9 cellular contexts compared by ENCODE assay signal in genomic region chr6:2862712-2863174, GRCh38. TPM values are rescaled to one million over a fixed set of nuclear protein-coding genes. Genes with fewer than 3 reads are reported as not detected.
DNase-seq lines count a peak whose midpoint lies in the region; ATAC-seq lines count a peak whose summit lies in the region.
"Had no signal": no experiment of that assay in that cellular context is flagged by ENCODE, and none has a peak within 500 bp of the region (broad histone marks: within the 10 kb centered on the region; RNA-seq: fewer than 3 reads in every experiment).

No MANE protein-coding gene starts in this region.

- peak; percentile 54 for ATAC-seq in activated CD4-positive, alpha-beta T cell treated with anti-CD3 and anti-CD28 coated beads for 36 hours
- ATAC-seq in HG02642 (IDR thresholded peaks at IDR 0.05; ENCODE audit: poor library complexity, unreplicated experiment): peak; percentile 50
- ATAC-seq in naive B cell (ENCODE audit: low read depth in 2 of 2): peak; percentile 60 to 68

- DNase-seq in activated CD4-positive, alpha-beta T cell treated with anti-CD3 and anti-CD28 coated beads for 36 hours: peak; percentile 77
- DNase-seq in activated CD4-positive, alpha-beta T cell treated with anti-CD3 and anti-CD28 coated beads for 1 hour: no peak
- DNase-seq in NAMALWA (ENCODE audit: low spot score) (peak; percentile 81), naive B cell (peak; percentile 81), HuH-7.5 (ENCODE audit: low spot score) (no peak), NCI-H1417 (lab: John Stamatoyannopoulos, UW) (no peak), inferior parietal cortex (ENCODE audit: extremely low spot score) (no peak)
- DNase-seq: 8988T had no signal

- POLR2A ChIA-PET in activated CD4-positive, alpha-beta T cell treated with anti-CD3 and anti-CD28 coated beads for 36 hours (lab: Charles Lee): interaction anchor here (0.8 to 3.5 kb wide), 6 partner anchors 14 to 127 kb away, joined by 3 to 35 read pairs (median 4); partner anchors contain the start of gene SERPINB1

- H3K27me3 Mint-ChIP-seq in activated CD4-positive, alpha-beta T cell treated with anti-CD3 and anti-CD28 coated beads for 36 hours: no peaks in the 10 kb centered on the region
- no peaks in the 10 kb centered on the region for H3K27me3 Mint-ChIP-seq in naive B cell

- CTCF ChIA-PET in activated CD4-positive, alpha-beta T cell treated with anti-CD3 and anti-CD28 coated beads for 36 hours (lab: Charles Lee): interaction anchor here (0.8 to 2.5 kb wide), 6 partner anchors 9 to 71 kb away, joined by 3 to 10 read pairs (median 6); no protein-coding TSS in a partner anchor

- H3K9me3 Mint-ChIP-seq in activated CD4-positive, alpha-beta T cell treated with anti-CD3 and anti-CD28 coated beads for 36 hours (ENCODE audit: low read depth): no peaks in the 10 kb centered on the region
- H3K9me3 Mint-ChIP-seq in naive B cell: peaks cover 0 to 4% (median 0%) of the 10 kb centered on the region in 7 donors

- H3K27ac Mint-ChIP-seq in activated CD4-positive, alpha-beta T cell treated with anti-CD3 and anti-CD28 coated beads for 36 hours: peak overlapping the region; percentile 99
- H3K27ac Mint-ChIP-seq in naive B cell: peak overlapping the region; percentile 86 to 99 (median 98)

- intact Hi-C loops in activated CD4-positive, alpha-beta T cell treated with anti-CD3 and anti-CD28 coated beads for 36 hours (cut with DNase I, micrococcal nuclease): loop anchor here (1.0 to 2.0 kb wide), 2 partner anchors 10 to 36 kb away; no protein-coding TSS in a partner anchor

- H3K4me3 Mint-ChIP-seq in activated CD4-positive, alpha-beta T cell treated with anti-CD3 and anti-CD28 coated beads for 36 hours: peak overlapping the region; percentile 66
- H3K4me3 Mint-ChIP-seq in naive B cell: peak overlapping the region; percentile 37 to 87 (median 67)

- peaks cover 12% of the 10 kb centered on the region for H3K36me3 Mint-ChIP-seq in activated CD4-positive, alpha-beta T cell treated with anti-CD3 and anti-CD28 coated beads for 36 hours (ENCODE audit: low read depth)
- H3K36me3 Mint-ChIP-seq in naive B cell: peaks cover 4 to 8% of the 10 kb centered on the region in 2 donors

- peaks cover 80% of the 10 kb centered on the region for H3K4me1 Mint-ChIP-seq in activated CD4-positive, alpha-beta T cell treated with anti-CD3 and anti-CD28 coated beads for 36 hours
- peaks cover 63 to 89% (median 85%) of the 10 kb centered on the region in 3 donors for H3K4me1 Mint-ChIP-seq in naive B cell

RNA-seq across cellular contexts. Expression of gene SERPINB1, which starts 21.1 kb away (rescaled TPM):
- total RNA-seq in activated CD4-positive, alpha-beta T cell treated with anti-CD3 and anti-CD28 coated beads for 36 hours: 100 to 1,000 TPM; 200 to 243 TPM
- polyA plus RNA-seq in naive B cell (ENCODE audit: low read depth in 6 of 6): 100 to 1,000 TPM in 2 of 6 donors, 10 to 100 TPM in 4; 84.7 to 107 (median 93.7) TPM

RNA-seq across cellular contexts. Expression of gene SERPINB9, which starts 40.4 kb away (rescaled TPM):
- total RNA-seq in activated CD4-positive, alpha-beta T cell treated with anti-CD3 and anti-CD28 coated beads for 36 hours: 100 to 1,000 TPM in 1 of 2 experiments, 10 to 100 TPM in 1; 90.0 to 109 TPM
- 10 to 100 TPM; 18.2 to 35.2 (median 27.7) TPM for polyA plus RNA-seq in naive B cell (ENCODE audit: low read depth in 6 of 6)

Comparison
In these comparisons a context has a peak if more than half of its experiments do, and no peak if none do; other contexts are left out.
1. DNase-seq: peak in activated CD4-positive, alpha-beta T cell treated with anti-CD3 and anti-CD28 coated beads for 36 hours (single experiment), NAMALWA (single experiment) and naive B cell (single experiment); none in activated CD4-positive, alpha-beta T cell treated with anti-CD3 and anti-CD28 coated beads for 1 hour (single experiment), HuH-7.5 (single experiment), NCI-H1417 (0 of 3) and inferior parietal cortex (single experiment).
2. Peak in every context shown above with its lines, with median percentiles within 50 percentile points of each other: ATAC-seq.